In the genomic region with DNA sequence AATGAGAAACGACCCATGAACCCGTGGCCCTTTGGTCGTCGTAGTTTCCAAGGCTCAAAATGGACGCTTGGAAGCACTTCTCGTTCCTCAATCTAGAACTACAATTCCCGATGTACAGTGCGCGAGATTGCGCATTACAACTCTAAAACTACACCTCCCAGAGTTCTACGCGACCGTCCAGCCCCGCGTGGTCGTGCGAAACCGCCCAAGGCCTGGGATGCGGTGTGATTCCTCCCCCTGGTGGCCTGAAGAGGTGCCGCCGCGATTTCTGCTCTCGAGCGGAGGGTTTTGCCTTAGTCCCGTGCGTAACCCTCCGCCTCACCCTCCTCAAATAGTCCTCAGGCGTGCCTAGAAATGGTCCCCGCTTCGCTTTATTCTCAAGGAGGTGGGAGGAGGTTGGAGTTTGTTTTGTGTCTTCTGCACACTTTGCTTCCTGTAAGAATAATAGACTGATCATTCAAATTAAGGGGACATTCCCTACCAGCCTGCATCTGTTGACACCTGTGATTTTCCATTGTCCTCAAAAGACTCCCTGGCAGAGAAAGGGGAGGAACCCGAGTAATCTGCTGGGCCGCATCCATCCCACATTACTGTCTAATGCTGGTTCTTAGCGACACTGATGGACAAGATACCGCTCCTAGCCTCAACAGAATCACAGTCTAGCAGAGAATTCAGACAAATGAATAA, we compare ENCODE assay signal across 8 cellular contexts. TPM values are rescaled to one million over a fixed set of nuclear protein-coding genes. Genes with fewer than 3 reads are reported as not detected.
DNase-seq lines count a peak whose midpoint lies in the region; ATAC-seq, FAIRE-seq and TF ChIP-seq lines count a peak whose summit lies in the region.

No MANE protein-coding gene starts in this region.

- H2BK120ac ChIP-seq in H1 (replicated peaks; ENCODE audit: low read depth, low read length): no peak overlapping the region
- peak overlapping the region; percentile 93 for H2BK120ac ChIP-seq in mesenchymal stem cell (ENCODE audit: low read depth, low read length)

- H2BK12ac ChIP-seq in H1 (ENCODE audit: low read depth, low read length): no peak overlapping the region
- H2BK12ac ChIP-seq in mesenchymal stem cell (ENCODE audit: low read length in 2 of 2): no peak overlapping the region

- POLR2A ChIA-PET in H1 (lab: Charles Lee; ENCODE audit: partially characterized antibody): interaction anchor here (0.8 to 4.1 kb wide), 18 partner anchors 8 to 178 kb away, joined by 3 to 17 read pairs (median 4); a partner anchor contains a TSS

- WGBS in H1 (ENCODE audit: extremely low coverage in 1 of 2, insufficient coverage in 1 of 2, insufficient read length in 1 of 2, insufficient replicate concordance in 2 of 2, low coverage in 1 of 2, low lambda C conversion rate in 2 of 2, missing lambda C conversion rate in 1 of 2), 2 experiments: 6% methylated on average over 34 of the region's 34 CpGs; no CpG with 5 or more reads in 1 of the 2 experiments
- WGBS in mesenchymal stem cell: 4% methylated on average over 26 of the region's 34 CpGs

- H3K9ac ChIP-seq in H1 (replicated peaks in 1 of 4; ENCODE audit: extremely low read depth in 1 of 4, low read depth in 3 of 4, low read length in 3 of 4) (peak overlapping the region in 2 of 4 experiments; percentile 31 to 51; a peak in 2 of 7 replicates), mesenchymal stem cell (ENCODE audit: low read length) (peak overlapping the region; percentile 85)

- H4K91ac ChIP-seq in H1 (replicated peaks; ENCODE audit: insufficient read length, low read length): no peak overlapping the region
- no peak overlapping the region for H4K91ac ChIP-seq in mesenchymal stem cell (ENCODE audit: low read length)

- TF ChIP-seq CTCF in H1 (IDR thresholded peaks at IDR 0.05; ENCODE audit: control extremely low read depth in 1 of 3, insufficient read depth in 1 of 3, low read depth in 1 of 3, low read length in 3 of 3): peak; percentile 95 to 98 (median 98)

- H3K79me1 ChIP-seq in H1 (ENCODE audit: low read depth, low read length): no peaks in the 10 kb centered on the region
- H3K79me1 ChIP-seq in mesenchymal stem cell (replicated peaks; ENCODE audit: low read length, poor library complexity, severe bottlenecking): peaks cover 9% of the 10 kb centered on the region

- H3K4me2 ChIP-seq in H1 (ENCODE audit: insufficient read depth in 1 of 2, low read depth in 2 of 2, low read length in 2 of 2) (peak overlapping the region; percentile 1 to 81), mesenchymal stem cell (ENCODE audit: low read length, poor library complexity, severe bottlenecking) (peak overlapping the region; percentile 45)

- H3K23ac ChIP-seq in H1 (ENCODE audit: insufficient read length): no peak overlapping the region
- H3K23ac ChIP-seq in mesenchymal stem cell (ENCODE audit: low read length in 2 of 2): no peak overlapping the region

- H3K4me1 ChIP-seq in H1 (replicated peaks in 1 of 4; ENCODE audit: control insufficient read depth in 3 of 4, insufficient read depth in 4 of 4, low read length in 3 of 4): peaks cover 2 to 14% (median 8%) of the 10 kb centered on the region in 4 experiments; a peak in 6 of 7 replicates
- H3K4me1 ChIP-seq in mesenchymal stem cell (ENCODE audit: control insufficient read depth, insufficient read depth, low read depth, low read length): peaks cover 3% of the 10 kb centered on the region

- TF ChIP-seq POLR2A in H1 (IDR thresholded peaks at IDR 0.05; ENCODE audit: control extremely low read depth in 1 of 2, low read depth in 2 of 2, low read length in 2 of 2): no peak; a peak in 1 of 3 replicates

- H3K79me2 ChIP-seq in H1 (ENCODE audit: control insufficient read depth in 1 of 2, insufficient read depth in 2 of 2, low read length in 2 of 2): no peaks in the 10 kb centered on the region

- peak in 1 of 2 experiments; percentile 92; a peak in 1 of 3 replicates for TF ChIP-seq EP300 in H1 (IDR thresholded peaks at IDR 0.05; ENCODE audit: borderline replicate concordance in 1 of 2, low read depth in 2 of 2, low read length in 2 of 2)

- CTCF ChIA-PET in H1 (lab: Charles Lee; ENCODE audit: partially characterized antibody): interaction anchor here (0.6 to 20.0 kb wide), 38 partner anchors 9 to 432 kb away, joined by 3 to 330 read pairs (median 4); a partner anchor contains a TSS

- no peak overlapping the region for H2AK5ac ChIP-seq in H1 (ENCODE audit: low read depth, low read length)
- no peak overlapping the region for H2AK5ac ChIP-seq in mesenchymal stem cell (ENCODE audit: low read length, severe bottlenecking)

- H2BK5ac ChIP-seq in H1 (ENCODE audit: low read depth, low read length): no peak overlapping the region
- H2BK5ac ChIP-seq in mesenchymal stem cell (ENCODE audit: low read depth, low read length, poor library complexity, severe bottlenecking): no peak overlapping the region

- no peak overlapping the region for H3K14ac ChIP-seq in H1 (ENCODE audit: insufficient read length)
- H3K14ac ChIP-seq in mesenchymal stem cell (ENCODE audit: low read length in 2 of 2): no peak overlapping the region

- H3K9me3 ChIP-seq in H1 (ENCODE audit: insufficient read depth in 2 of 2, low read depth in 1 of 2, low read length in 1 of 2) (no peaks in the 10 kb centered on the region), mesenchymal stem cell (ENCODE audit: control insufficient read depth, low read length) (no peaks in the 10 kb centered on the region)

- H2BK15ac ChIP-seq in H1 (ENCODE audit: low read length) (peak overlapping the region; percentile 12; the same call in 1 of the 2 replicates), mesenchymal stem cell (ENCODE audit: low read depth, poor library complexity, severe bottlenecking) (no peak overlapping the region)

- H3K56ac ChIP-seq in H1 (replicated peaks; ENCODE audit: insufficient read length, low read depth, low read length): no peak overlapping the region

- H3K4ac ChIP-seq in H1 (replicated peaks; ENCODE audit: insufficient read length, low read depth, low read length): no peak overlapping the region
- H3K4ac ChIP-seq in mesenchymal stem cell (ENCODE audit: low read depth in 1 of 2, low read length in 2 of 2): peak overlapping the region in 1 of 2 experiments; percentile 24

- peak; percentile 97 for FAIRE-seq in H1 (lab: Jason Lieb, UNC)

- H4K8ac ChIP-seq in H1 (ENCODE audit: extremely low read depth, insufficient read depth, low read length) (peak overlapping the region; percentile 71; the same call in 1 of the 2 replicates), mesenchymal stem cell (ENCODE audit: low read length) (peak overlapping the region; percentile 97)

- peak; percentile 98 to 99 for TF ChIP-seq RAD21 in H1 (IDR thresholded peaks at IDR 0.05 in 1 of 2, conservative IDR thresholded peaks at IDR 0.05 in 1 of 2; ENCODE audit: low read depth in 2 of 2, low read length in 2 of 2)

- H2BK20ac ChIP-seq in H1 (ENCODE audit: low read length): no peak overlapping the region

- no peaks in the 10 kb centered on the region; a peak in 2 of 7 replicates for H3K27me3 ChIP-seq in H1 (replicated peaks in 1 of 4; ENCODE audit: control insufficient read depth in 3 of 4, extremely low read depth in 1 of 4, insufficient read depth in 3 of 4, low read length in 3 of 4)
- H3K27me3 ChIP-seq in mesenchymal stem cell (ENCODE audit: control insufficient read depth in 1 of 2, insufficient read depth in 1 of 2, low read length in 2 of 2): no peaks in the 10 kb centered on the region

- ATAC-seq in GM19468 (IDR thresholded peaks at IDR 0.05; ENCODE audit: extremely low read depth, unreplicated experiment): peak; percentile 88

- H3K23me2 ChIP-seq in H1 (ENCODE audit: low read depth, low read length): peaks cover 4% of the 10 kb centered on the region; the same call in 1 of the 2 replicates

- peak overlapping the region; percentile 13 for H4K5ac ChIP-seq in H1 (ENCODE audit: insufficient read length, low read depth, low read length)

- H4K20me1 ChIP-seq in H1 (replicated peaks in 1 of 2; ENCODE audit: control insufficient read depth in 1 of 2, insufficient read depth in 2 of 2, low read length in 2 of 2): no peaks in the 10 kb centered on the region

- H3K4me3 ChIP-seq in H1 (ENCODE audit: extremely low read depth in 1 of 4, insufficient read depth in 2 of 4, low read depth in 3 of 4, low read length in 4 of 4) (peak overlapping the region; percentile 42 to 86 (median 80); a peak in 7 of 8 replicates), mesenchymal stem cell (ENCODE audit: insufficient read depth in 1 of 2, low read depth in 1 of 2, low read length in 2 of 2) (peak overlapping the region in 1 of 2 experiments; percentile 80)

- H3K18ac ChIP-seq in H1 (ENCODE audit: extremely low read depth, low read length) (no peak overlapping the region), mesenchymal stem cell (ENCODE audit: low read depth in 1 of 2, low read length in 2 of 2) (peak overlapping the region in 1 of 2 experiments; percentile 16)

- peak; percentile 99 for DNase-seq in CMK (ENCODE audit: low read depth)
- DNase-seq in HS-5 (ENCODE audit: low read depth): peak; percentile 99
- DNase-seq in NK-92 (lab: John Stamatoyannopoulos, UW; ENCODE audit: unreplicated experiment): peak; percentile 87
- DNase-seq in activated CD8-positive, alpha-beta memory T cell treated with anti-CD3 and anti-CD28 coated beads for 4 hours (ENCODE audit: low read depth in 2 of 2): peak; percentile 89 to 97
- DNase-seq in H1 (ENCODE audit: low read depth in 1 of 2, low spot score in 2 of 2): peak; percentile 95 to 97
- DNase-seq in mesenchymal stem cell: peak; percentile 100
- peak; percentile 90 for DNase-seq in stimulated activated CD8-positive, alpha-beta memory T cell treated with anti-CD3 and anti-CD28 coated beads, Interleukin-12 subunit alpha, Interleukin-12 subunit beta, amount 100 ng/mL, for 4 hours (ENCODE audit: low read depth)

- H3K27ac ChIP-seq in H1 (ENCODE audit: low read depth, low read length): no peak overlapping the region; the same call in 1 of the 2 replicates
- peak overlapping the region; percentile 76 for H3K27ac ChIP-seq in mesenchymal stem cell (ENCODE audit: low read length, poor library complexity, severe bottlenecking)

- H3K36me3 ChIP-seq in H1 (ENCODE audit: control insufficient read depth in 2 of 4, insufficient read depth in 4 of 4, low read length in 3 of 4) (no peaks in the 10 kb centered on the region), mesenchymal stem cell (ENCODE audit: control insufficient read depth in 1 of 2, insufficient read depth in 2 of 2, low read depth in 1 of 2, low read length in 2 of 2) (no peaks in the 10 kb centered on the region)

- peak overlapping the region; percentile 96 for H2AFZ ChIP-seq in H1 (ENCODE audit: low read length)
- H2AFZ ChIP-seq in mesenchymal stem cell (ENCODE audit: low read depth, low read length): peak overlapping the region; percentile 55

RNA-seq across cellular contexts. Expression of a gene that starts 0.4 kb away (rescaled TPM):
- 7.6 and 9.3 TPM in 2 replicates for total RNA-seq in H1 (2021; fragmentation: NEBNext Ultra II Directional; extraction: Animal tissue kit (Norgen Biotek cat#: 25700))
- polyA plus RNA-seq in H1 (2011; rRNA removed): 7.7 and 15.6 TPM in 2 replicates
- polyA plus RNA-seq in H1 (2011; cell fraction: cytosol; rRNA removed): 11.2 TPM
- 7.6 TPM for polyA plus RNA-seq in H1 (2011; cell fraction: nucleus; rRNA removed)
- 7.8 to 9.2 TPM (median 8.0 TPM) in 4 replicates for polyA plus RNA-seq in H1 (2012, experiment 1 of 2)
- polyA plus RNA-seq in H1 (2012, experiment 2 of 2): 5.3 TPM
- 4.8 TPM for polyA plus RNA-seq in H1 (2013, experiment 1 of 2)
- 4.5 TPM for polyA plus RNA-seq in H1 (2013, experiment 2 of 2)
- polyA minus RNA-seq in H1 (2011; rRNA and poly(A)+ RNA removed): 12.3 TPM in 2 replicates
- polyA minus RNA-seq in H1 (2011; cell fraction: cytosol; rRNA and poly(A)+ RNA removed): 7.9 TPM
- 4.5 TPM for polyA minus RNA-seq in H1 (2011; cell fraction: nucleus; rRNA and poly(A)+ RNA removed)
- polyA plus RNA-seq in mesenchymal stem cell (2013, experiment 1 of 2): 7.8 TPM
- polyA plus RNA-seq in mesenchymal stem cell (2013, experiment 2 of 2): 7.5 TPM

RNA-seq across cellular contexts. Expression of a gene that starts 23.4 kb away (rescaled TPM):
- 1.2 and 1.3 TPM in 2 replicates for total RNA-seq in H1 (2021; fragmentation: NEBNext Ultra II Directional; extraction: Animal tissue kit (Norgen Biotek cat#: 25700))
- polyA plus RNA-seq in H1 (2011; rRNA removed): 0.89 and 2.0 TPM in 2 replicates
- polyA plus RNA-seq in H1 (2011; cell fraction: cytosol; rRNA removed): 1.2 TPM
- polyA plus RNA-seq in H1 (2011; cell fraction: nucleus; rRNA removed): 3.4 TPM
- 0.34 to 0.88 TPM (median 0.71 TPM) in 4 replicates for polyA plus RNA-seq in H1 (2012, experiment 1 of 2)
- 0.60 TPM for polyA plus RNA-seq in H1 (2012, experiment 2 of 2)
- 0.41 TPM for polyA plus RNA-seq in H1 (2013, experiment 1 of 2)
- 0.33 TPM for polyA plus RNA-seq in H1 (2013, experiment 2 of 2)
- 2.3 and 2.8 TPM in 2 replicates for polyA minus RNA-seq in H1 (2011; rRNA and poly(A)+ RNA removed)
- polyA minus RNA-seq in H1 (2011; cell fraction: cytosol; rRNA and poly(A)+ RNA removed): not detected
- 6.6 TPM for polyA minus RNA-seq in H1 (2011; cell fraction: nucleus; rRNA and poly(A)+ RNA removed)
- 0.41 TPM for polyA plus RNA-seq in mesenchymal stem cell (2013, experiment 1 of 2)
- 0.38 TPM for polyA plus RNA-seq in mesenchymal stem cell (2013, experiment 2 of 2)

RNA-seq across cellular contexts. Expression of a gene that starts 47.7 kb away (rescaled TPM):
- 0.19 TPM in 1 of 2 replicates, not detected in the other for total RNA-seq in H1 (2021; fragmentation: NEBNext Ultra II Directional; extraction: Animal tissue kit (Norgen Biotek cat#: 25700))
- 0.76 and 0.78 TPM in 2 replicates for polyA plus RNA-seq in H1 (2011; rRNA removed)
- 0.58 TPM for polyA plus RNA-seq in H1 (2011; cell fraction: cytosol; rRNA removed)
- 0.57 TPM for polyA plus RNA-seq in H1 (2011; cell fraction: nucleus; rRNA removed)
- polyA plus RNA-seq in H1 (2012, experiment 1 of 2): 0.07 to 0.81 TPM (median 0.43 TPM) in 4 replicates
- polyA plus RNA-seq in H1 (2012, experiment 2 of 2): not detected
- 0.06 TPM for polyA plus RNA-seq in H1 (2013, experiment 1 of 2)
- 0.09 TPM for polyA plus RNA-seq in H1 (2013, experiment 2 of 2)
- polyA minus RNA-seq in H1 (2011; rRNA and poly(A)+ RNA removed): 0.88 TPM in 2 replicates
- not detected for polyA minus RNA-seq in H1 (2011; cell fraction: cytosol; rRNA and poly(A)+ RNA removed)
- polyA minus RNA-seq in H1 (2011; cell fraction: nucleus; rRNA and poly(A)+ RNA removed): 0.20 TPM
- not detected for polyA plus RNA-seq in mesenchymal stem cell (2013, experiment 1 of 2)
- polyA plus RNA-seq in mesenchymal stem cell (2013, experiment 2 of 2): not detected
